ENCODE assay signal across 8 cellular contexts in the genomic region with DNA sequence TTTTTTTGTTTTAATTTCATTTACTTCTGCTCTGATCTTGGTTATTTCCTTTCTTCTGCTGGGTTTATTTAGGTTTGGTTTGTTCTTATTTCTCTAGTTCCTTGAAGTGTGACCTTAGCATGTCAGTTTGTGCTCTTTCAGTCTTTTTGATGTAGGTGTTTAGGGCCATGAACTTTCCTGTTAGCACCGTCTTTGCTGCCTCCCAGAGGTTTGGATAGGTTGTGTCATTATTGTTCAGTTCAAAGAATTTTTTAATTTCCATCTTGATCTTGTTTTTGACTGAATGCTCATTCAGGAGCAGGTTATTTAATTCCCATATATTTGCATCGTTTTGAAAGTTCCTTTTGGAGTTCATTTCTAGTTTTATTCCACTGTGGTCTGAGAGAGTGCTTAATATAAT.
DNase-seq lines count a peak whose midpoint lies in the region; ATAC-seq and TF ChIP-seq lines count a peak whose summit lies in the region.
"Not testable (repeated sequence)": the region's sequence is repeated elsewhere in the genome, so short reads cannot be mapped to it uniquely, and the experiment has no call there.

No MANE protein-coding gene starts in this region.

- intact Hi-C loops in Calu3 (cut with micrococcal nuclease; ENCODE audit: unreplicated experiment) (loop anchor here (1.0 to 2.0 kb wide), 3 partner anchors 177 to 578 kb away; no protein-coding TSS in a partner anchor), IMR-90 (cut with micrococcal nuclease) (loop anchor here (10.0 kb wide), 1 partner anchor 565 kb away; no protein-coding TSS in a partner anchor)

- H2BK120ac ChIP-seq in IMR-90 (ENCODE audit: low read depth, low read length), result not testable (repeated sequence)

- H2BK20ac ChIP-seq in IMR-90 (ENCODE audit: low read depth, low read length), result not testable (repeated sequence)

- H3K36me3 ChIP-seq in IMR-90 (ENCODE audit: control insufficient read depth, insufficient read depth, low read length); brain microvascular endothelial cell (replicated peaks): not testable (repeated sequence)

- TF ChIP-seq POLR2A in IMR-90 (IDR thresholded peaks at IDR 0.05; ENCODE audit: low read depth, low read length), result not testable (repeated sequence)

- not testable (repeated sequence) for H3K4me3 ChIP-seq in IMR-90 (ENCODE audit: insufficient read depth, low read depth, low read length); brain microvascular endothelial cell (ENCODE audit: low read depth, low read length); retinal pigment epithelial cell (ENCODE audit: low read length)

- not testable (repeated sequence) for H3K14ac ChIP-seq in IMR-90 (replicated peaks; ENCODE audit: low read depth, low read length)

- not testable (repeated sequence) for ATAC-seq in IMR-90 (ENCODE audit: low read depth)

- TF ChIP-seq CTCF in Calu3 (IDR thresholded peaks at IDR 0.05; ENCODE audit: unreplicated experiment); IMR-90 (conservative IDR thresholded peaks at IDR 0.05; ENCODE audit: low read depth, low read length): not testable (repeated sequence)
- TF ChIP-seq CTCF in brain microvascular endothelial cell (IDR thresholded peaks at IDR 0.05; ENCODE audit: low read depth, low read length, missing control alignments) (peak; percentile 33), retinal pigment epithelial cell (conservative IDR thresholded peaks at IDR 0.05; ENCODE audit: low read depth, low read length) (peak; percentile 23)

- H3K36me3 Mint-ChIP-seq in Calu3 (ENCODE audit: insufficient read depth, unreplicated experiment), result not testable (repeated sequence)

- H3K9me1 ChIP-seq in IMR-90 (ENCODE audit: insufficient read depth, low read length), result not testable (repeated sequence)

- H4K5ac ChIP-seq in IMR-90 (ENCODE audit: low read depth, low read length), result not testable (repeated sequence)

- H4K8ac ChIP-seq in IMR-90 (ENCODE audit: low read depth in 2 of 2, low read length in 2 of 2), result not testable (repeated sequence)

- H3K9me3 ChIP-seq in IMR-90 (ENCODE audit: control insufficient read depth, insufficient read depth, low read length), result not testable (repeated sequence)

- not testable (repeated sequence) for H4K91ac ChIP-seq in IMR-90 (ENCODE audit: insufficient read depth, low read depth, low read length)

- not testable (repeated sequence) for H3K4me2 ChIP-seq in IMR-90 (ENCODE audit: low read depth, low read length)

- H2AK9ac ChIP-seq in IMR-90 (replicated peaks; ENCODE audit: low read depth, low read length, poor library complexity), result not testable (repeated sequence)

- not testable (repeated sequence) for H3K4me1 Mint-ChIP-seq in Calu3 (ENCODE audit: low read depth, unreplicated experiment)

- not testable (repeated sequence) for H3K9ac ChIP-seq in IMR-90 (ENCODE audit: low read depth, low read length)

- not testable (repeated sequence) for H2BK5ac ChIP-seq in IMR-90 (ENCODE audit: low read depth, low read length, poor library complexity, severe bottlenecking)

- H3K18ac ChIP-seq in IMR-90 (ENCODE audit: low read depth, low read length), result not testable (repeated sequence)

- dilution Hi-C loops in IMR-90 (cut with HindIII; ENCODE audit: low sequenced_read_pairs, unreplicated experiment), result not testable (repeated sequence)

- not testable (repeated sequence) for H3K27ac Mint-ChIP-seq in Calu3 (ENCODE audit: unreplicated experiment)

- not testable (repeated sequence) for H2AK5ac ChIP-seq in IMR-90 (ENCODE audit: low read depth, low read length)

- H3K79me1 ChIP-seq in IMR-90 (ENCODE audit: low read depth in 1 of 2, low read length in 2 of 2), result not testable (repeated sequence)

- not testable (repeated sequence) for H2AFZ ChIP-seq in IMR-90 (replicated peaks; ENCODE audit: low read length, poor library complexity)

- not testable (repeated sequence) for H3K27ac ChIP-seq in IMR-90 (ENCODE audit: insufficient read depth, low read length); brain microvascular endothelial cell

- WGBS in IMR-90 (ENCODE audit: extremely low coverage in 2 of 2, insufficient read length in 1 of 2), 2 experiments, result no CpG with 5 or more reads among the region's 2 CpGs

- not testable (repeated sequence) for H3K4ac ChIP-seq in IMR-90 (ENCODE audit: low read depth, low read length)

- DNase-seq in Calu3, result peak; percentile 11
- peak; percentile 2 for DNase-seq in IMR-90
- peak; percentile 34 for DNase-seq in NCI-H69 (lab: John Stamatoyannopoulos, UW)
- peak; percentile 42 for DNase-seq in SK-MEL-5 (ENCODE audit: low read depth, low spot score)
- DNase-seq in brain microvascular endothelial cell; retinal pigment epithelial cell (ENCODE audit: low read depth): not testable (repeated sequence)
- DNase-seq in fibroblast of peridontal ligament (ENCODE audit: extremely low read depth), result peak; percentile 14
- DNase-seq in kidney tubule cell (ENCODE audit: low spot score), result peak; percentile 28

- H3K27me3 ChIP-seq in IMR-90 (ENCODE audit: control insufficient read depth, insufficient read depth, low read length); brain microvascular endothelial cell (replicated peaks): not testable (repeated sequence)

- not testable (repeated sequence) for H3K27me3 Mint-ChIP-seq in Calu3 (ENCODE audit: unreplicated experiment)

- not testable (repeated sequence) for H2BK15ac ChIP-seq in IMR-90 (ENCODE audit: low read depth, low read length)

- not testable (repeated sequence) for H3K4me1 ChIP-seq in IMR-90 (ENCODE audit: control insufficient read depth, insufficient read depth, low read length)

- H3K9me3 Mint-ChIP-seq in Calu3 (ENCODE audit: low read depth, unreplicated experiment), result not testable (repeated sequence)

- not testable (repeated sequence) for H4K20me1 ChIP-seq in IMR-90 (ENCODE audit: insufficient read depth, low read length)

- CTCF ChIA-PET in Calu3 (lab: Charles Lee), result not testable (repeated sequence)
- CTCF ChIA-PET in IMR-90 (lab: Yijun Ruan, JAX), result interaction anchor here (0.6 kb wide), 1 partner anchor 9 kb away, joined by 3 read pairs; no protein-coding TSS in a partner anchor

- BruUV-seq in Calu3 (replicated peaks; lab: Mats Ljungman, UMichigan); IMR-90 (replicated peaks; lab: Mats Ljungman, UMichigan): not testable (repeated sequence)

- not testable (repeated sequence) for H3K23ac ChIP-seq in IMR-90 (ENCODE audit: low read depth, low read length)

- TF ChIP-seq RAD21 in IMR-90 (IDR thresholded peaks at IDR 0.05; ENCODE audit: low read length), result not testable (repeated sequence)

- not testable (repeated sequence) for H3K56ac ChIP-seq in IMR-90 (ENCODE audit: extremely low read depth, insufficient read depth, low read length)

- in situ Hi-C loops in IMR-90 (cut with MboI; ENCODE audit: low sequenced_read_pairs); SK-MEL-5 (cut with HindIII; ENCODE audit: low pct_unique_long_range_greater_than_20kb, low sequenced_read_pairs); brain microvascular endothelial cell (cut with HindIII; ENCODE audit: low pct_ligation_motif_present, low sequenced_read_pairs): not testable (repeated sequence)

- not testable (repeated sequence) for H3K4me3 Mint-ChIP-seq in Calu3 (ENCODE audit: low read depth, unreplicated experiment)

- POLR2A ChIA-PET in IMR-90 (lab: Charles Lee; ENCODE audit: unreplicated experiment), result not testable (repeated sequence)
